1 cellular context compared by ENCODE assay signal in the genomic region with DNA sequence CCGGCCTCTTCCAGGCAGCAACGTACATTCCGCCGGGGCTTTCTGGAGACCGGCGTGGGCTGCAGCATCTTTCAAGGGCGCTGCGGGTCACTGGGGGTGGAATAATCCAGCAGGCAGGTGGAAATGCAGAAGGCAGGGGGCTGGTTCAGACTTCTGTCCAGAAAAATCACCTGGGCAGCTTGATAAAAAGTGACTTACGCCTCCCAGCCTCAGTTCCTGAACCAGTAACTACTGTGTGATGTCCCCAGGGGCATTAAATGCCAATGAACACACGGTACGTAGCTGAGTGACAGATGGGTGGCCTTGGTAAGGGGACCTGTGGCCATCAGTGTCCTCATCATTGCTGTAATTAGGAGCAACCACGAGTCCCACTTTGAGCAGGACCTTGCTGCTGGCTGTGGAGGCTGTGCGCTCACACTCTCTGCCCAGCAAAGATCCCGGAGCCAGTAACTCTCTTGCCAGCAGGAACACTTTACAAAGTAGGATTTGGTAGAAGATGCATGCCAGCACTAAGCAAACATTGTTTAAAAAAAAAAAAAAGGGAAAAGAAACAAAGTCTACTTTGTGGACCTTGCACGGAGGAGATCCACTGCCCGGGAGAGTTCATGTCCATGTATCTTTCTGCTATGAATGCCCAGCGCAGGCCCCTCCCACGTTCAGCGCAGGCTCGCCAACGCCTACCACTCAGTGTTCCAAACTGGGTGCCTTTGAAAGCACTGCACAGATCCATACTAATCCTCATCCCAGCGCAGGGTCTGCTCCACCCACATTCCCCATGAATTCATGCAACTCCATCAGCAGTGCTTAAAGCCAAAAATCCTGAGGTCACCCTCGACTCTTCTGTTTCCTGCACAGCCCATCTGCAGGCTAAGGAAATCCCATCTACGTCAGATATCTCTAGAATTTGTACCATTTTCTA.
TF ChIP-seq lines count a peak whose summit lies in the region.

No MANE protein-coding gene starts in this region.

TF ChIP-seq in HepG2, 621 proteins besides CTCF, POLR2A, EP300 and RAD21 (continued from another document):
- peak; percentile 86 for TF ChIP-seq PAXIP1 (CRISPR knock-in tag; conservative IDR thresholded peaks at IDR 0.05)
- TF ChIP-seq ARNTL (CRISPR knock-in tag; IDR thresholded peaks at IDR 0.05) = no peak
- TF ChIP-seq, protein P1, sequence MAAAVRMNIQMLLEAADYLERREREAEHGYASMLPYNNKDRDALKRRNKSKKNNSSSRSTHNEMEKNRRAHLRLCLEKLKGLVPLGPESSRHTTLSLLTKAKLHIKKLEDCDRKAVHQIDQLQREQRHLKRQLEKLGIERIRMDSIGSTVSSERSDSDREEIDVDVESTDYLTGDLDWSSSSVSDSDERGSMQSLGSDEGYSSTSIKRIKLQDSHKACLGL (CRISPR knock-in tag; IDR thresholded peaks at IDR 0.05) = no peak
- no peak for TF ChIP-seq STAT5B (CRISPR knock-in tag; IDR thresholded peaks at IDR 0.05)
- TF ChIP-seq CCAR2 (optimal IDR thresholded peaks at IDR 0.05; ENCODE audit: low read depth, low read length) = no peak
- TF ChIP-seq CC2D1A (CRISPR knock-in tag; IDR thresholded peaks at IDR 0.05) = no peak
- TF ChIP-seq RBM22 (optimal IDR thresholded peaks at IDR 0.05; ENCODE audit: low read length) = no peak
- no peak for TF ChIP-seq E2F1 (CRISPR knock-in tag; IDR thresholded peaks at IDR 0.05)
- TF ChIP-seq POGZ (CRISPR knock-in tag; IDR thresholded peaks at IDR 0.05) = peak; percentile 41; the same call in 1 of the 2 replicates
- TF ChIP-seq HOXA9 (CRISPR knock-in tag; IDR thresholded peaks at IDR 0.05; ENCODE audit: borderline replicate concordance) = no peak
- TF ChIP-seq ZNF709 (CRISPR knock-in tag; IDR thresholded peaks at IDR 0.05) = peak; percentile 69
- peak; percentile 69 for TF ChIP-seq ESRRA (CRISPR knock-in tag; IDR thresholded peaks at IDR 0.05; ENCODE audit: low read depth)
- no peak for TF ChIP-seq ZFP1 (CRISPR knock-in tag; IDR thresholded peaks at IDR 0.05)
- TF ChIP-seq ZNF567 (CRISPR knock-in tag; IDR thresholded peaks at IDR 0.05; ENCODE audit: borderline replicate concordance) = no peak
- TF ChIP-seq BORCS8-MEF2B (CRISPR knock-in tag; IDR thresholded peaks at IDR 0.05) = no peak
- TF ChIP-seq, protein P2, sequence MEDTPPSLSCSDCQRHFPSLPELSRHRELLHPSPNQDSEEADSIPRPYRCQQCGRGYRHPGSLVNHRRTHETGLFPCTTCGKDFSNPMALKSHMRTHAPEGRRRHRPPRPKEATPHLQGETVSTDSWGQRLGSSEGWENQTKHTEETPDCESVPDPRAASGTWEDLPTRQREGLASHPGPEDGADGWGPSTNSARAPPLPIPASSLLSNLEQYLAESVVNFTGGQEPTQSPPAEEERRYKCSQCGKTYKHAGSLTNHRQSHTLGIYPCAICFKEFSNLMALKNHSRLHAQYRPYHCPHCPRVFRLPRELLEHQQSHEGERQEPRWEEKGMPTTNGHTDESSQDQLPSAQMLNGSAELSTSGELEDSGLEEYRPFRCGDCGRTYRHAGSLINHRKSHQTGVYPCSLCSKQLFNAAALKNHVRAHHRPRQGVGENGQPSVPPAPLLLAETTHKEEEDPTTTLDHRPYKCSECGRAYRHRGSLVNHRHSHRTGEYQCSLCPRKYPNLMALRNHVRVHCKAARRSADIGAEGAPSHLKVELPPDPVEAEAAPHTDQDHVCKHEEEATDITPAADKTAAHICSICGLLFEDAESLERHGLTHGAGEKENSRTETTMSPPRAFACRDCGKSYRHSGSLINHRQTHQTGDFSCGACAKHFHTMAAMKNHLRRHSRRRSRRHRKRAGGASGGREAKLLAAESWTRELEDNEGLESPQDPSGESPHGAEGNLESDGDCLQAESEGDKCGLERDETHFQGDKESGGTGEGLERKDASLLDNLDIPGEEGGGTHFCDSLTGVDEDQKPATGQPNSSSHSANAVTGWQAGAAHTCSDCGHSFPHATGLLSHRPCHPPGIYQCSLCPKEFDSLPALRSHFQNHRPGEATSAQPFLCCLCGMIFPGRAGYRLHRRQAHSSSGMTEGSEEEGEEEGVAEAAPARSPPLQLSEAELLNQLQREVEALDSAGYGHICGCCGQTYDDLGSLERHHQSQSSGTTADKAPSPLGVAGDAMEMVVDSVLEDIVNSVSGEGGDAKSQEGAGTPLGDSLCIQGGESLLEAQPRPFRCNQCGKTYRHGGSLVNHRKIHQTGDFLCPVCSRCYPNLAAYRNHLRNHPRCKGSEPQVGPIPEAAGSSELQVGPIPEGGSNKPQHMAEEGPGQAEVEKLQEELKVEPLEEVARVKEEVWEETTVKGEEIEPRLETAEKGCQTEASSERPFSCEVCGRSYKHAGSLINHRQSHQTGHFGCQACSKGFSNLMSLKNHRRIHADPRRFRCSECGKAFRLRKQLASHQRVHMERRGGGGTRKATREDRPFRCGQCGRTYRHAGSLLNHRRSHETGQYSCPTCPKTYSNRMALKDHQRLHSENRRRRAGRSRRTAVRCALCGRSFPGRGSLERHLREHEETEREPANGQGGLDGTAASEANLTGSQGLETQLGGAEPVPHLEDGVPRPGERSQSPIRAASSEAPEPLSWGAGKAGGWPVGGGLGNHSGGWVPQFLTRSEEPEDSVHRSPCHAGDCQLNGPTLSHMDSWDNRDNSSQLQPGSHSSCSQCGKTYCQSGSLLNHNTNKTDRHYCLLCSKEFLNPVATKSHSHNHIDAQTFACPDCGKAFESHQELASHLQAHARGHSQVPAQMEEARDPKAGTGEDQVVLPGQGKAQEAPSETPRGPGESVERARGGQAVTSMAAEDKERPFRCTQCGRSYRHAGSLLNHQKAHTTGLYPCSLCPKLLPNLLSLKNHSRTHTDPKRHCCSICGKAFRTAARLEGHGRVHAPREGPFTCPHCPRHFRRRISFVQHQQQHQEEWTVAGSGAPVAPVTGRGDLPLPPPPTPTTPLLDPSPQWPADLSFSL (CRISPR knock-in tag; IDR thresholded peaks at IDR 0.05) = 0 out of 2 replicates have a peak, but pooled peaks have one; percentile 20
- TF ChIP-seq, protein P3, sequence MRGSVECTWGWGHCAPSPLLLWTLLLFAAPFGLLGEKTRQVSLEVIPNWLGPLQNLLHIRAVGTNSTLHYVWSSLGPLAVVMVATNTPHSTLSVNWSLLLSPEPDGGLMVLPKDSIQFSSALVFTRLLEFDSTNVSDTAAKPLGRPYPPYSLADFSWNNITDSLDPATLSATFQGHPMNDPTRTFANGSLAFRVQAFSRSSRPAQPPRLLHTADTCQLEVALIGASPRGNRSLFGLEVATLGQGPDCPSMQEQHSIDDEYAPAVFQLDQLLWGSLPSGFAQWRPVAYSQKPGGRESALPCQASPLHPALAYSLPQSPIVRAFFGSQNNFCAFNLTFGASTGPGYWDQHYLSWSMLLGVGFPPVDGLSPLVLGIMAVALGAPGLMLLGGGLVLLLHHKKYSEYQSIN (CRISPR knock-in tag; IDR thresholded peaks at IDR 0.05; ENCODE audit: borderline replicate concordance) = no peak
- TF ChIP-seq DPF2 (CRISPR knock-in tag; IDR thresholded peaks at IDR 0.05; ENCODE audit: borderline replicate concordance, low read depth) = peak; percentile 69
- no peak for TF ChIP-seq ZNF138 (CRISPR knock-in tag; IDR thresholded peaks at IDR 0.05; ENCODE audit: low read depth)
- TF ChIP-seq SP5 (CRISPR knock-in tag; IDR thresholded peaks at IDR 0.05; ENCODE audit: borderline replicate concordance, low read depth) = 0 out of 2 replicates have a peak, but pooled peaks have one; percentile 16
- TF ChIP-seq ZNF513 (CRISPR knock-in tag; conservative IDR thresholded peaks at IDR 0.05) = no peak
TF ChIP-seq in HepG2: peak in this region for 101.
